ENCODE assay signal across 8 cellular contexts in the genomic region with DNA sequence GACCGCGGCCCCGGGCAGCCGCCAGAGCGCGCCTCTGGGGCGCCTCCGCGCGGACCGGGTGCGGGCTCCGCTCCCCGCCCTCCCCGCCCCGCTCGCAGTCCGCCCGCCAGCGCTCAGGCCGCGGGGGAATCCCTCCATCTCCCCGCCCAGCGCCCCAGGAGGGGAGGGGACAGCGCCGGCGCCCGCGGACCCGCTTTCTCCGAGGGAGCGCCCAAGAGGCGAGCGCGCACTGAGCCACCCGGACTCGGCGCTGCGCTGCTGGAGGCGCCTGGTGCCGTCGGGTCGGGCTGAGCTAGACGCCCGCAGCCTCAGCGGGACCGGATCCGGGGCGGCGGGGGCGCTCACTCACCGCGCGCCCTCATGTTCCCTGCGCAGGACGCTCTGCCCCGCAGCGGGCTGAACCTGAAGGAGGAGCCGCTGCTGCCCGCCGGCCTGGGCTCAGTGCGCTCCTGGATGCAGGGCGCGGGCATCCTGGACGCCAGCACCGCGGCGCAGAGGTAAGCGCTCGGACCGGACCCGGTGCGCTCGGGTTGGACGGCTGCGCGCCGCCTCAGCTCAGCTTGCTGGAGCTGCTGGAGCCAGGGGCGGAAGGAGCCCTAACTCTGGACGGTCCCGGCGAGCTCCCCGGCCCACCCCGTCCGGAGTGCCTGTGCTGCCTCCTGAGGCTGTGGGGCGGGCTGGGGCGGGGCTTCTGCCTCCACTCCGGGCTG. TPM values are rescaled to one million over a fixed set of nuclear protein-coding genes. Genes with fewer than 3 reads are reported as not detected.
DNase-seq lines count a peak whose midpoint lies in the region; FAIRE-seq lines count a peak whose summit lies in the region.

No MANE protein-coding gene starts in this region.

- H3K27ac ChIP-seq in SJSA1, result no peak overlapping the region

- FAIRE-seq in GM19239 (lab: Jason Lieb, UNC), result no peak

- H3K4me1 ChIP-seq in SJSA1 (replicated peaks) (peaks cover 11% of the 10 kb centered on the region), adipocyte (ENCODE audit: control insufficient read depth, insufficient read depth, low read length) (no peaks in the 10 kb centered on the region)

- DNase-seq in GM19239 (ENCODE audit: insufficient read length, low spot score), result peak; percentile 62
- peak; percentile 38 to 56 for DNase-seq in SJSA1 (ENCODE audit: low read depth in 1 of 2, low spot score in 2 of 2)
- peak; percentile 69 for DNase-seq in adipocyte (ENCODE audit: low read depth)
- DNase-seq in iPS-NIHi11 (ENCODE audit: low spot score), result peak; percentile 76
- peak; percentile 33 for DNase-seq in stimulated activated CD4-positive, alpha-beta T cell treated with anti-CD3 and anti-CD28 coated beads, Interleukin-2, amount 100 ng/mL, for 4 hours (ENCODE audit: low read depth)
- no peak for DNase-seq in T1000 (lab: John Stamatoyannopoulos, UW)
- no peak for DNase-seq in HCEC 1CT
- no peak for DNase-seq in NOMO-1 (lab: John Stamatoyannopoulos, UW; ENCODE audit: unreplicated experiment in 2 of 2)

- H3K4me3 ChIP-seq in SJSA1 (peak overlapping the region; percentile 44), adipocyte (ENCODE audit: low read length) (no peak overlapping the region)

- H3K36me3 ChIP-seq in SJSA1 (no peaks in the 10 kb centered on the region), adipocyte (ENCODE audit: control insufficient read depth, insufficient read depth, low read length, severe bottlenecking) (no peaks in the 10 kb centered on the region)

- H3K27me3 ChIP-seq in SJSA1 (replicated peaks), result peaks cover 26% of the 10 kb centered on the region
- H3K27me3 ChIP-seq in adipocyte (replicated peaks; ENCODE audit: control insufficient read depth, insufficient read depth, low read length), result peaks cover 51% of the 10 kb centered on the region

- H3K9ac ChIP-seq in adipocyte (ENCODE audit: low read length), result no peak overlapping the region

- H3K9me3 ChIP-seq in SJSA1 (replicated peaks), result no peaks in the 10 kb centered on the region
- no peaks in the 10 kb centered on the region for H3K9me3 ChIP-seq in adipocyte (ENCODE audit: control insufficient read depth, low read length)

RNA-seq across cellular contexts. Expression of a gene that starts 0.9 kb away (rescaled TPM):
- total RNA-seq in SJSA1 (2014; rRNA removed; shearing (Covaris generic)), result 4.0 and 4.4 TPM in 2 replicates

RNA-seq across cellular contexts. Expression of a gene that starts 29.4 kb away (rescaled TPM):
- 161 and 211 TPM in 2 replicates for total RNA-seq in SJSA1 (2014; rRNA removed; shearing (Covaris generic))

RNA-seq across cellular contexts. Expression of a gene that starts 41.0 kb away (rescaled TPM):
- total RNA-seq in SJSA1 (2014; rRNA removed; shearing (Covaris generic)), result 218 and 228 TPM in 2 replicates

Comparison
In these comparisons a context has a peak if more than half of its experiments do, and no peak if none do; other contexts are left out.
1. DNase-seq: peak in GM19239 (single experiment), SJSA1 (2 of 2), adipocyte (single experiment), iPS-NIHi11 (single experiment) and stimulated activated CD4-positive, alpha-beta T cell treated with anti-CD3 and anti-CD28 coated beads, Interleukin-2, amount 100 ng/mL, for 4 hours (single experiment); none in T1000 (single experiment), HCEC 1CT (single experiment) and NOMO-1 (0 of 2).